In genomic region chr12:120689397-120690082, GRCh38 we compare ENCODE assay signal across 9 cellular contexts. TPM values are rescaled to one million over a fixed set of nuclear protein-coding genes. Genes with fewer than 3 reads are reported as not detected.
DNase-seq lines count a peak whose midpoint lies in the region; ATAC-seq and TF ChIP-seq lines count a peak whose summit lies in the region.
"Had no signal": no experiment of that assay in that cellular context is flagged by ENCODE, and none has a peak within 500 bp of the region (broad histone marks: within the 10 kb centered on the region; RNA-seq: fewer than 3 reads in every experiment).

No MANE protein-coding gene starts in this region.

- ATAC-seq in GM18909 (IDR thresholded peaks at IDR 0.05; ENCODE audit: poor library complexity, unreplicated experiment), result no peak
- no peak for ATAC-seq in left lobe of liver

- WGBS in hepatocyte (ENCODE audit: low lambda C conversion rate, missing lambda C conversion rate), result 44% methylated on average over 6 of the region's 6 CpGs
- 64 to 85% (median 68%) methylated on average over 6 of the region's 6 CpGs for WGBS in spleen, 5 donors

- in situ Hi-C loops in G401 (cut with HindIII; ENCODE audit: low sequenced_read_pairs), result no loop called here

- H3K36me3 Mint-ChIP-seq in activated CD4-positive, alpha-beta T cell treated with anti-CD3 and anti-CD28 coated beads, Interleukin-2, amount 10 ng/mL, durations not matched to agents 7 days and 5 days (ENCODE audit: low read depth), result peaks cover 14% of the 10 kb centered on the region
- peaks cover 22% of the 10 kb centered on the region for H3K36me3 Mint-ChIP-seq in activated CD4-positive, alpha-beta memory T cell treated with anti-CD3 and anti-CD28 coated beads, Interleukin-2, amount 10 ng/mL, durations not matched to agents 7 days and 5 days (ENCODE audit: low read depth)

- CTCF ChIA-PET in activated CD4-positive, alpha-beta T cell treated with anti-CD3 and anti-CD28 coated beads, Interleukin-2, amount 10 ng/mL, durations not matched to agents 7 days and 5 days (lab: Charles Lee), result interaction anchor here (0.9 to 1.6 kb wide), 3 partner anchors 9 to 137 kb away, joined by 3 to 6 read pairs (median 3); no protein-coding TSS in a partner anchor
- CTCF ChIA-PET in activated CD4-positive, alpha-beta memory T cell treated with anti-CD3 and anti-CD28 coated beads, Interleukin-2, amount 10 ng/mL, durations not matched to agents 7 days and 5 days (lab: Charles Lee), result interaction anchor here (0.6 to 9.7 kb wide), 2 partner anchors 41 to 296 kb away, joined by 3 to 91 read pairs; no protein-coding TSS in a partner anchor

- intact Hi-C loops in spleen (cut with DNase I; ENCODE audit: low total_unique reads), result no loop called here

- H3K27ac ChIP-seq in hepatocyte (peak overlapping the region; percentile 80), spleen (peak overlapping the region in 3 of 8 donors; percentile 93 to 96 (median 93))

- H3K4me1 ChIP-seq in hepatocyte (ENCODE audit: insufficient read depth) (peaks cover 52% of the 10 kb centered on the region), spleen (peaks cover 40 to 89% (median 66%) of the 10 kb centered on the region in 6 donors)

- peak overlapping the region; percentile 92 for H3K4me2 ChIP-seq in hepatocyte

- POLR2A ChIA-PET in activated CD4-positive, alpha-beta T cell treated with anti-CD3 and anti-CD28 coated beads, Interleukin-2, amount 10 ng/mL, durations not matched to agents 7 days and 5 days (lab: Charles Lee), result interaction anchor here (0.6 kb wide), 1 partner anchor 689 kb away, joined by 3 read pairs; no protein-coding TSS in a partner anchor
- POLR2A ChIA-PET in activated CD4-positive, alpha-beta memory T cell treated with anti-CD3 and anti-CD28 coated beads, Interleukin-2, amount 10 ng/mL, durations not matched to agents 7 days and 5 days (lab: Charles Lee), result interaction anchor here (1.1 to 4.2 kb wide), 2 partner anchors 21 to 398 kb away, joined by 5 to 24 read pairs; partner anchors contain the start of genes RNU4-2 and UNC119B

- H3K4me3 Mint-ChIP-seq in activated CD4-positive, alpha-beta T cell treated with anti-CD3 and anti-CD28 coated beads, Interleukin-2, amount 10 ng/mL, durations not matched to agents 7 days and 5 days, result peak overlapping the region; percentile 89
- peak overlapping the region; percentile 82 for H3K4me3 Mint-ChIP-seq in activated CD4-positive, alpha-beta memory T cell treated with anti-CD3 and anti-CD28 coated beads, Interleukin-2, amount 10 ng/mL, durations not matched to agents 7 days and 5 days

- H3K4me3 ChIP-seq in hepatocyte (peak overlapping the region; percentile 23), spleen (peak overlapping the region in 5 of 8 donors; percentile 81 to 97 (median 91))

- no peak overlapping the region for H3K27ac Mint-ChIP-seq in activated CD4-positive, alpha-beta T cell treated with anti-CD3 and anti-CD28 coated beads, Interleukin-2, amount 10 ng/mL, durations not matched to agents 7 days and 5 days
- H3K27ac Mint-ChIP-seq in activated CD4-positive, alpha-beta memory T cell treated with anti-CD3 and anti-CD28 coated beads, Interleukin-2, amount 10 ng/mL, durations not matched to agents 7 days and 5 days, result no peak overlapping the region

- H4K20me1 ChIP-seq in hepatocyte (ENCODE audit: insufficient read depth, poor library complexity, severe bottlenecking), result peaks cover 65% of the 10 kb centered on the region

- H3K27me3 Mint-ChIP-seq in activated CD4-positive, alpha-beta T cell treated with anti-CD3 and anti-CD28 coated beads, Interleukin-2, amount 10 ng/mL, durations not matched to agents 7 days and 5 days, result no peaks in the 10 kb centered on the region
- no peaks in the 10 kb centered on the region for H3K27me3 Mint-ChIP-seq in activated CD4-positive, alpha-beta memory T cell treated with anti-CD3 and anti-CD28 coated beads, Interleukin-2, amount 10 ng/mL, durations not matched to agents 7 days and 5 days

- H3K27me3 ChIP-seq in hepatocyte (no peaks in the 10 kb centered on the region), spleen (replicated peaks in 1 of 7) (no peaks in the 10 kb centered on the region)

- H3K9me2 ChIP-seq in hepatocyte (replicated peaks; ENCODE audit: insufficient read depth), result no peaks in the 10 kb centered on the region

- peaks cover 71% of the 10 kb centered on the region for H3K4me1 Mint-ChIP-seq in activated CD4-positive, alpha-beta T cell treated with anti-CD3 and anti-CD28 coated beads, Interleukin-2, amount 10 ng/mL, durations not matched to agents 7 days and 5 days
- peaks cover 71% of the 10 kb centered on the region for H3K4me1 Mint-ChIP-seq in activated CD4-positive, alpha-beta memory T cell treated with anti-CD3 and anti-CD28 coated beads, Interleukin-2, amount 10 ng/mL, durations not matched to agents 7 days and 5 days

- peaks cover 73% of the 10 kb centered on the region for H3K79me2 ChIP-seq in hepatocyte

- TF ChIP-seq CTCF in hepatocyte (IDR thresholded peaks at IDR 0.05; ENCODE audit: poor library complexity), result no peak
- no peak for TF ChIP-seq CTCF in spleen (IDR thresholded peaks at IDR 0.05 in 8 of 11, conservative IDR thresholded peaks at IDR 0.05 in 3 of 11)

- no peak overlapping the region for H2AFZ ChIP-seq in hepatocyte

- H3K9me3 Mint-ChIP-seq in activated CD4-positive, alpha-beta T cell treated with anti-CD3 and anti-CD28 coated beads, Interleukin-2, amount 10 ng/mL, durations not matched to agents 7 days and 5 days, result no peaks in the 10 kb centered on the region
- H3K9me3 Mint-ChIP-seq in activated CD4-positive, alpha-beta memory T cell treated with anti-CD3 and anti-CD28 coated beads, Interleukin-2, amount 10 ng/mL, durations not matched to agents 7 days and 5 days, result no peaks in the 10 kb centered on the region

- no peak for DNase-seq in activated CD4-positive, alpha-beta T cell treated with anti-CD3 and anti-CD28 coated beads, Interleukin-2, amount 10 ng/mL, durations not matched to agents 7 days and 5 days
- DNase-seq in activated CD4-positive, alpha-beta T cell treated with anti-CD3 and anti-CD28 coated beads for 4 hours, result no peak
- DNase-seq in activated CD4-positive, alpha-beta memory T cell treated with anti-CD3 and anti-CD28 coated beads, Interleukin-2, amount 10 ng/mL, durations not matched to agents 7 days and 5 days, result no peak
- DNase-seq in hepatocyte (ENCODE audit: low spot score) (no peak), spleen (no peak), G401 (ENCODE audit: low spot score) (no peak), left lobe of liver (ENCODE audit: low spot score) (no peak)
- DNase-seq: NCI-H1105 had no signal

- TF ChIP-seq POLR2A in spleen (IDR thresholded peaks at IDR 0.05), result no peak

- H3K36me3 ChIP-seq in hepatocyte (replicated peaks; ENCODE audit: insufficient read depth, low read depth) (peaks cover under 1% of the 10 kb centered on the region), spleen (peaks cover 1 to 19% (median 11%) of the 10 kb centered on the region in 6 donors)

- no peaks in the 10 kb centered on the region for H3K9me3 ChIP-seq in hepatocyte (ENCODE audit: low read depth)
- H3K9me3 ChIP-seq in spleen, result no peaks in the 10 kb centered on the region

RNA-seq across cellular contexts. Expression of gene MLEC, which starts 2.6 kb away (rescaled TPM):
- 10 to 100 TPM; 80.5 to 94.4 TPM for total RNA-seq in activated CD4-positive, alpha-beta T cell treated with anti-CD3 and anti-CD28 coated beads, Interleukin-2, amount 10 ng/mL, durations not matched to agents 7 days and 5 days
- 10 to 100 TPM; 81.1 to 97.8 TPM for total RNA-seq in activated CD4-positive, alpha-beta memory T cell treated with anti-CD3 and anti-CD28 coated beads, Interleukin-2, amount 10 ng/mL, durations not matched to agents 7 days and 5 days
- total RNA-seq in hepatocyte, result 132 and 135 TPM in 2 replicates
- 210 and 227 TPM in 2 replicates for polyA plus RNA-seq in hepatocyte
- total RNA-seq in spleen, result 100 to 1,000 TPM in 1 of 7 donors, 10 to 100 TPM in 6; 60.1 to 117 (median 78.5) TPM
- 10 to 100 TPM in 2 of 3 donors, 1 to 10 TPM in 1; 7.7 to 22.6 (median 10.9) TPM for polyA plus RNA-seq in spleen
- 85.9 and 106 TPM in 2 replicates for total RNA-seq in G401 (2014; rRNA removed; shearing (Covaris generic))
- 194 TPM for total RNA-seq in left lobe of liver

RNA-seq across cellular contexts. Expression of gene UNC119B, which starts 20.7 kb away (rescaled TPM):
- total RNA-seq in activated CD4-positive, alpha-beta T cell treated with anti-CD3 and anti-CD28 coated beads, Interleukin-2, amount 10 ng/mL, durations not matched to agents 7 days and 5 days, result 10 to 100 TPM; 18.3 to 21.7 TPM
- total RNA-seq in activated CD4-positive, alpha-beta memory T cell treated with anti-CD3 and anti-CD28 coated beads, Interleukin-2, amount 10 ng/mL, durations not matched to agents 7 days and 5 days, result 10 to 100 TPM; 22.4 to 23.6 TPM
- total RNA-seq in hepatocyte (24.7 and 26.0 TPM in 2 replicates), spleen (10 to 100 TPM; 13.0 to 32.2 (median 29.8) TPM), left lobe of liver (10.7 TPM)
- polyA plus RNA-seq in hepatocyte (5.2 and 10.9 TPM in 2 replicates), spleen (10 to 100 TPM in 1 of 3 donors, 1 to 10 TPM in 2; 5.5 to 17.3 (median 8.1) TPM)
- 47.0 and 53.8 TPM in 2 replicates for total RNA-seq in G401 (2014; rRNA removed; shearing (Covaris generic))

RNA-seq across cellular contexts. Expression of gene ACADS, which starts 36.1 kb away (rescaled TPM):
- total RNA-seq in activated CD4-positive, alpha-beta T cell treated with anti-CD3 and anti-CD28 coated beads, Interleukin-2, amount 10 ng/mL, durations not matched to agents 7 days and 5 days, result 10 to 100 TPM; 15.5 to 20.1 TPM
- 10 to 100 TPM; 13.7 to 14.9 TPM for total RNA-seq in activated CD4-positive, alpha-beta memory T cell treated with anti-CD3 and anti-CD28 coated beads, Interleukin-2, amount 10 ng/mL, durations not matched to agents 7 days and 5 days
- 53.5 and 59.6 TPM in 2 replicates for total RNA-seq in hepatocyte
- 58.0 and 66.8 TPM in 2 replicates for polyA plus RNA-seq in hepatocyte
- total RNA-seq in spleen, result 10 to 100 TPM; 21.4 to 55.1 (median 35.1) TPM
- polyA plus RNA-seq in spleen, result 10 to 100 TPM; 21.2 to 66.4 (median 40.1) TPM
- 9.3 and 11.4 TPM in 2 replicates for total RNA-seq in G401 (2014; rRNA removed; shearing (Covaris generic))
- total RNA-seq in left lobe of liver, result 198 TPM

RNA-seq across cellular contexts. Expression of gene CABP1, which starts 49.1 kb away (rescaled TPM):
- under 1 TPM; 0.10 to 0.29 TPM for total RNA-seq in activated CD4-positive, alpha-beta T cell treated with anti-CD3 and anti-CD28 coated beads, Interleukin-2, amount 10 ng/mL, durations not matched to agents 7 days and 5 days
- under 1 TPM; 0.25 to 0.45 TPM for total RNA-seq in activated CD4-positive, alpha-beta memory T cell treated with anti-CD3 and anti-CD28 coated beads, Interleukin-2, amount 10 ng/mL, durations not matched to agents 7 days and 5 days
- total RNA-seq in hepatocyte (1.5 TPM in 1 of 2 replicates, not detected in the other), spleen (1 to 10 TPM in 1 of 7 donors, under 1 TPM in 5, not detected in 1; 0.27 to 1.2 (median 0.60) TPM), left lobe of liver (0.10 TPM)
- polyA plus RNA-seq in hepatocyte (0.74 TPM in 1 of 2 replicates, not detected in the other), spleen (1 to 10 TPM in 1 of 3 donors, under 1 TPM in 2; 0.49 to 2.8 (median 0.57) TPM)
- 0.86 TPM in 1 of 2 replicates, not detected in the other for total RNA-seq in G401 (2014; rRNA removed; shearing (Covaris generic))
